ENCODE assay signal across 1 cellular context in the genomic region with DNA sequence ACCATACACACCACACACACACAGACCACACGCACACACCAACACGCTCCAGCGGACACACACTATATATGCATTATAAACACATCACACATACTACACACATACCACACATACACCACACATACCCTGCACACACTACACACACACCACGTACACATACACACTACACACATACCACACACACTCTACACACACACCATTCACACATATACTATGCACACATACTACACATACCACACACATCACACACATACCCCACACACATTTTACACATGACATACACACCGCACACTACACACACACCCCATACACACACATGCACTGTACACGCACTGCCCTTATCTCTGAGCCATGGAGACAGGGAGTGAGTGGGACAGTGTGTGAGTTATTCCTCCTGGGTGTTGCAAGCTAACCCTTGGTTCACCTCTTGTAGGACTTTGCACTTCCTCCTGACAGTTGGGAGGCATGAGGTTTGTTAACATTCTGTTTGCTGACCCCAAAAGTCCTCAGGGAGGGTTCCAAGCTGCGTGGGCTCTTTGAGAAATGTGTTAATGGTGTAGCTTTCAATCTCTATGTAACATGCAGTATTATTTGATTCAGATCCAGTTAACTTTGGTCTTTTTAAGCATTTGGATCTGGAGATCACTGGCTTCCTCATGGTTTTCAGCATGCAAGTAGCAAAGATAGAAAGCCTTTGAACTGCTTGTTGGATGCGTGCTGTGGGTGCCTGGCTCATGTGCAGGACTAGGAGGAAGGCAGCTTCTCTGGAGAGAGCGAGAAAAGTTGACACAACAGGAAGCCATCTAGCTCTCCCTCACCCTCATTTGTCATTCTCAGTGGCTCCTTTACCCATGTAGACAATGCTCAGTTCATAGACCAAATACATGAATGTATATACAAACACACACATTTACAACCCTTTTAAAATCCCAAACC.
TF ChIP-seq lines count a peak whose summit lies in the region.

No MANE protein-coding gene starts in this region.

TF ChIP-seq in K562, 482 proteins besides CTCF, POLR2A, EP300 and RAD21:
- TF ChIP-seq LEF1 (IDR thresholded peaks at IDR 0.05): no peak
- no peak for TF ChIP-seq ZNF436 (CRISPR knock-in tag; IDR thresholded peaks at IDR 0.05)
- TF ChIP-seq, protein P1, sequence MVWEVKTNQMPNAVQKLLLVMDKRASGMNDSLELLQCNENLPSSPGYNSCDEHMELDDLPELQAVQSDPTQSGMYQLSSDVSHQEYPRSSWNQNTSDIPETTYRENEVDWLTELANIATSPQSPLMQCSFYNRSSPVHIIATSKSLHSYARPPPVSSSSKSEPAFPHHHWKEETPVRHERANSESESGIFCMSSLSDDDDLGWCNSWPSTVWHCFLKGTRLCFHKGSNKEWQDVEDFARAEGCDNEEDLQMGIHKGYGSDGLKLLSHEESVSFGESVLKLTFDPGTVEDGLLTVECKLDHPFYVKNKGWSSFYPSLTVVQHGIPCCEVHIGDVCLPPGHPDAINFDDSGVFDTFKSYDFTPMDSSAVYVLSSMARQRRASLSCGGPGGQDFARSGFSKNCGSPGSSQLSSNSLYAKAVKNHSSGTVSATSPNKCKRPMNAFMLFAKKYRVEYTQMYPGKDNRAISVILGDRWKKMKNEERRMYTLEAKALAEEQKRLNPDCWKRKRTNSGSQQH (CRISPR knock-in tag; IDR thresholded peaks at IDR 0.05): 0 out of 2 replicates have a peak, but pooled peaks have one; percentile 4
- TF ChIP-seq, protein P2, sequence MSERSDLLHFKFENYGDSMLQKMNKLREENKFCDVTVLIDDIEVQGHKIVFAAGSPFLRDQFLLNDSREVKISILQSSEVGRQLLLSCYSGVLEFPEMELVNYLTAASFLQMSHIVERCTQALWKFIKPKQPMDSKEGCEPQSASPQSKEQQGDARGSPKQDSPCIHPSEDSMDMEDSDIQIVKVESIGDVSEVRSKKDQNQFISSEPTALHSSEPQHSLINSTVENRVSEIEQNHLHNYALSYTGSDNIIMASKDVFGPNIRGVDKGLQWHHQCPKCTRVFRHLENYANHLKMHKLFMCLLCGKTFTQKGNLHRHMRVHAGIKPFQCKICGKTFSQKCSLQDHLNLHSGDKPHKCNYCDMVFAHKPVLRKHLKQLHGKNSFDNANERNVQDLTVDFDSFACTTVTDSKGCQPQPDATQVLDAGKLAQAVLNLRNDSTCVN (CRISPR knock-in tag; IDR thresholded peaks at IDR 0.05): peak; percentile 69; the same call in 1 of the 2 replicates
- TF ChIP-seq, protein P3, sequence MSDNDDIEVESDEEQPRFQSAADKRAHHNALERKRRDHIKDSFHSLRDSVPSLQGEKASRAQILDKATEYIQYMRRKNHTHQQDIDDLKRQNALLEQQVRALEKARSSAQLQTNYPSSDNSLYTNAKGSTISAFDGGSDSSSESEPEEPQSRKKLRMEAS (CRISPR knock-in tag; IDR thresholded peaks at IDR 0.05): no peak
